9 cellular contexts compared by ENCODE assay signal in the genomic region with DNA sequence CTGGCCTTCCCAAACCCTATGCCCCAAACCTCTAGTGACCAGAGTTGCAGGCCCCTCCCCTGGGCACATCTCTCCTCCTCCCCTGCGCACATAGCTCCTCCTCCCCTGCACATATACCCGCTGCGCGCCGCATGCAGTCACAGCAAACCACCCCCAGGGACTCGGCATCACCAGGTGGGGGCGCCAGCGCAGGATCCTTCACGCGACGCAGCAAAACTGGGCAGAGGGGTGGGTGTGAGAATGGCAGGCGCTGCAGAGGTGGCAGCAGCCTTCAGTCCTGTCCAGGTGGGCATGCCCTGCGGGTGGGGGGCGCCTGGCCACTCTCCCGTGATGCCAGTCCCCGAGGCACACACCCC. TPM values are rescaled to one million over a fixed set of nuclear protein-coding genes. Genes with fewer than 3 reads are reported as not detected.
DNase-seq lines count a peak whose midpoint lies in the region; ATAC-seq, FAIRE-seq and TF ChIP-seq lines count a peak whose summit lies in the region.
"Had no signal": no experiment of that assay in that cellular context is flagged by ENCODE, and none has a peak within 500 bp of the region (broad histone marks: within the 10 kb centered on the region; RNA-seq: fewer than 3 reads in every experiment).

No MANE protein-coding gene starts in this region.

- H2AK9ac ChIP-seq in IMR-90 (replicated peaks; ENCODE audit: low read depth, low read length, poor library complexity), result peak overlapping the region; percentile 25

- H3K27ac Mint-ChIP-seq in activated naive CD4-positive, alpha-beta T cell treated with anti-CD3 and anti-CD28 coated beads, Interleukin-2, amount 50 U/mL, for 24 hours, result peak overlapping the region; percentile 73
- no peak overlapping the region for H3K27ac Mint-ChIP-seq in progenitor cell of endocrine pancreas
- no peak overlapping the region for H3K27ac Mint-ChIP-seq in type B pancreatic cell

- in situ Hi-C loops in IMR-90 (cut with MboI; ENCODE audit: low sequenced_read_pairs), result no loop called here

- no peak overlapping the region for H4K5ac ChIP-seq in IMR-90 (ENCODE audit: low read depth, low read length)

- TF ChIP-seq POLR2A in A549 (IDR thresholded peaks at IDR 0.05; ENCODE audit: low read length) (peak; percentile 21; the same call in 1 of the 2 replicates), IMR-90 (IDR thresholded peaks at IDR 0.05; ENCODE audit: low read depth, low read length) (no peak)

- peak overlapping the region; percentile 81 for H2AFZ ChIP-seq in IMR-90 (replicated peaks; ENCODE audit: low read length, poor library complexity)

- H3K9me3 Mint-ChIP-seq in activated naive CD4-positive, alpha-beta T cell treated with anti-CD3 and anti-CD28 coated beads, Interleukin-2, amount 50 U/mL, for 24 hours, result no peaks in the 10 kb centered on the region
- H3K9me3 Mint-ChIP-seq in progenitor cell of endocrine pancreas (ENCODE audit: low read depth), result no peaks in the 10 kb centered on the region
- no peaks in the 10 kb centered on the region for H3K9me3 Mint-ChIP-seq in type B pancreatic cell

- no peaks in the 10 kb centered on the region for H3K27me3 Mint-ChIP-seq in activated naive CD4-positive, alpha-beta T cell treated with anti-CD3 and anti-CD28 coated beads, Interleukin-2, amount 50 U/mL, for 24 hours
- H3K27me3 Mint-ChIP-seq in progenitor cell of endocrine pancreas (peaks cover 81% of the 10 kb centered on the region), type B pancreatic cell (peaks cover 61% of the 10 kb centered on the region)

- peaks cover 40% of the 10 kb centered on the region for H3K4me1 Mint-ChIP-seq in activated naive CD4-positive, alpha-beta T cell treated with anti-CD3 and anti-CD28 coated beads, Interleukin-2, amount 50 U/mL, for 24 hours
- H3K4me1 Mint-ChIP-seq in progenitor cell of endocrine pancreas (ENCODE audit: low read depth), result peaks cover 5% of the 10 kb centered on the region
- no peaks in the 10 kb centered on the region for H3K4me1 Mint-ChIP-seq in type B pancreatic cell (ENCODE audit: unreplicated experiment)

- peaks cover 25% of the 10 kb centered on the region for H3K9me1 ChIP-seq in IMR-90 (ENCODE audit: insufficient read depth, low read length)

- intact Hi-C loops in IMR-90 (cut with micrococcal nuclease), result no loop called here

- no peak overlapping the region for H2BK120ac ChIP-seq in IMR-90 (ENCODE audit: low read depth, low read length)

- no peak overlapping the region for H2AK5ac ChIP-seq in IMR-90 (ENCODE audit: low read depth, low read length)

- H3K9ac ChIP-seq in IMR-90 (ENCODE audit: low read depth, low read length), result no peak overlapping the region

- H4K20me1 ChIP-seq in IMR-90 (ENCODE audit: insufficient read depth, low read length), result peaks cover 9% of the 10 kb centered on the region; the same call in 1 of the 2 replicates

- H3K36me3 Mint-ChIP-seq in activated naive CD4-positive, alpha-beta T cell treated with anti-CD3 and anti-CD28 coated beads, Interleukin-2, amount 50 U/mL, for 24 hours, result no peaks in the 10 kb centered on the region
- no peaks in the 10 kb centered on the region for H3K36me3 Mint-ChIP-seq in progenitor cell of endocrine pancreas (ENCODE audit: insufficient read depth)
- H3K36me3 Mint-ChIP-seq in type B pancreatic cell, result no peaks in the 10 kb centered on the region

- H2BK5ac ChIP-seq in IMR-90 (ENCODE audit: low read depth, low read length, poor library complexity, severe bottlenecking), result no peak overlapping the region

- no peak overlapping the region for H3K4ac ChIP-seq in IMR-90 (ENCODE audit: low read depth, low read length)

- peaks cover 0 to 21% of the 10 kb centered on the region in 2 experiments; a peak in 1 of 4 replicates for H3K79me1 ChIP-seq in IMR-90 (ENCODE audit: low read depth in 1 of 2, low read length in 2 of 2)

- H3K27me3 ChIP-seq in IMR-90 (ENCODE audit: control insufficient read depth, insufficient read depth, low read length), result no peaks in the 10 kb centered on the region; the same call in 1 of the 2 replicates
- H3K27me3 ChIP-seq in cardiac muscle cell, result peaks cover 13% of the 10 kb centered on the region

- H3K18ac ChIP-seq in IMR-90 (ENCODE audit: low read depth, low read length), result no peak overlapping the region

- H3K4me3 ChIP-seq in A549 (peak overlapping the region; percentile 23; the same call in 1 of the 3 replicates), IMR-90 (ENCODE audit: insufficient read depth, low read depth, low read length) (no peak overlapping the region), cardiac muscle cell (no peak overlapping the region)

- POLR2A ChIA-PET in A549 (lab: Yijun Ruan, JAX), result interaction anchor here (0.5 to 2.3 kb wide), 4 partner anchors 10 to 315 kb away, joined by 3 to 15 read pairs (median 6); a partner anchor contains a TSS
- POLR2A ChIA-PET in IMR-90 (lab: Charles Lee; ENCODE audit: unreplicated experiment), result interaction anchor here (1.0 kb wide), 1 partner anchor 144 kb away, joined by 5 read pairs; no protein-coding TSS in a partner anchor

- no peak overlapping the region for H3K14ac ChIP-seq in IMR-90 (replicated peaks; ENCODE audit: low read depth, low read length)

- no peak overlapping the region for H2BK15ac ChIP-seq in IMR-90 (ENCODE audit: low read depth, low read length)

- no peak overlapping the region for H4K91ac ChIP-seq in IMR-90 (ENCODE audit: insufficient read depth, low read depth, low read length)

- WGBS in A549 (ENCODE audit: missing lambda C conversion rate), result 48% methylated on average over 15 of the region's 16 CpGs
- WGBS in IMR-90 (ENCODE audit: extremely low coverage in 2 of 2, insufficient read length in 1 of 2), 2 experiments, result no CpG with 5 or more reads among the region's 16 CpGs

- no peak overlapping the region for H3K56ac ChIP-seq in IMR-90 (ENCODE audit: extremely low read depth, insufficient read depth, low read length)

- BruUV-seq in IMR-90 (replicated peaks; lab: Mats Ljungman, UMichigan), result no TSS peak

- no peak overlapping the region for H3K23ac ChIP-seq in IMR-90 (ENCODE audit: low read depth, low read length)

- FAIRE-seq in A549 (lab: Jason Lieb, UNC), result no peak
- FAIRE-seq: G401.6 had no signal

- TF ChIP-seq RAD21 in A549 (conservative IDR thresholded peaks at IDR 0.05 in 1 of 2, IDR thresholded peaks at IDR 0.05 in 1 of 2) (peak in 1 of 2 experiments; percentile 23; a peak in 1 of 5 replicates), IMR-90 (IDR thresholded peaks at IDR 0.05; ENCODE audit: low read length) (peak; percentile 15)

- H3K4me2 ChIP-seq in A549, result peak overlapping the region; percentile 70
- H3K4me2 ChIP-seq in IMR-90 (ENCODE audit: low read depth, low read length), result no peak overlapping the region

- CTCF ChIA-PET in A549 (lab: Yijun Ruan, JAX) (interaction anchor here (0.6 to 23.2 kb wide), 39 partner anchors 10 to 588 kb away, joined by 3 to 447 read pairs (median 5); a partner anchor contains a TSS), IMR-90 (lab: Yijun Ruan, JAX) (interaction anchor here (0.5 to 2.2 kb wide), 7 partner anchors 10 to 168 kb away, joined by 3 to 5 read pairs (median 3); no protein-coding TSS in a partner anchor)

- H3K36me3 ChIP-seq in IMR-90 (ENCODE audit: control insufficient read depth, insufficient read depth, low read length) (peaks cover 2% of the 10 kb centered on the region; the same call in 1 of the 2 replicates), cardiac muscle cell (no peaks in the 10 kb centered on the region)

- peak; percentile 19 to 67; a peak in 3 of 6 replicates for ATAC-seq in A549
- peak; percentile 46 for ATAC-seq in GM18873 (IDR thresholded peaks at IDR 0.05; ENCODE audit: low FRiP score, unreplicated experiment)
- ATAC-seq in IMR-90 (ENCODE audit: low read depth), result peak; percentile 28; the same call in 1 of the 2 replicates
- peak; percentile 22 for ATAC-seq in SK-N-SH treated with all-trans-retinoic acid at 6 μM for 48 hours

- no peak overlapping the region for H2BK20ac ChIP-seq in IMR-90 (ENCODE audit: low read depth, low read length)

- dilution Hi-C loops in IMR-90 (cut with HindIII; ENCODE audit: low sequenced_read_pairs, unreplicated experiment), result no loop called here

- peak overlapping the region in 1 of 2 experiments; percentile 82; a peak in 4 of 6 replicates for H3K27ac ChIP-seq in A549
- no peak overlapping the region for H3K27ac ChIP-seq in IMR-90 (ENCODE audit: insufficient read depth, low read length)
- H3K27ac ChIP-seq in cardiac muscle cell, result no peak overlapping the region

- peaks cover 56% of the 10 kb centered on the region for H3K4me1 ChIP-seq in A549
- H3K4me1 ChIP-seq in IMR-90 (ENCODE audit: control insufficient read depth, insufficient read depth, low read length), result peaks cover 13% of the 10 kb centered on the region
- H3K4me1 ChIP-seq in cardiac muscle cell (ENCODE audit: low read depth), result peaks cover 45% of the 10 kb centered on the region

- no peak overlapping the region; a peak in 1 of 4 replicates for H4K8ac ChIP-seq in IMR-90 (ENCODE audit: low read depth in 2 of 2, low read length in 2 of 2)

- H3K9me3 ChIP-seq in A549 (no peaks in the 10 kb centered on the region), IMR-90 (ENCODE audit: control insufficient read depth, insufficient read depth, low read length) (no peaks in the 10 kb centered on the region), cardiac muscle cell (ENCODE audit: low read depth) (no peaks in the 10 kb centered on the region)

- DNase-seq in A549 (ENCODE audit: low read depth in 1 of 2, low spot score in 1 of 2), result peak; percentile 84 to 88
- DNase-seq in IMR-90, result peak; percentile 38
- peak; percentile 71 to 83 for DNase-seq in cardiac muscle cell (ENCODE audit: low read depth in 1 of 2, low spot score in 1 of 2)
- DNase-seq in progenitor cell of endocrine pancreas (ENCODE audit: low spot score, unreplicated experiment), result peak; percentile 57
- DNase-seq in type B pancreatic cell (ENCODE audit: extremely low spot score, unreplicated experiment), result peak; percentile 79

- TF ChIP-seq CTCF in A549 (IDR thresholded peaks at IDR 0.05) (peak; percentile 58), IMR-90 (conservative IDR thresholded peaks at IDR 0.05; ENCODE audit: low read depth, low read length) (peak; percentile 42), cardiac muscle cell (IDR thresholded peaks at IDR 0.05; ENCODE audit: low read depth, low read length) (peak; percentile 73), progenitor cell of endocrine pancreas (IDR thresholded peaks at IDR 0.05; ENCODE audit: unreplicated experiment) (peak; percentile 64), type B pancreatic cell (conservative IDR thresholded peaks at IDR 0.05) (peak; percentile 71)

- TF ChIP-seq EP300 in A549 (IDR thresholded peaks at IDR 0.05), result no peak

- H3K4me3 Mint-ChIP-seq in activated naive CD4-positive, alpha-beta T cell treated with anti-CD3 and anti-CD28 coated beads, Interleukin-2, amount 50 U/mL, for 24 hours, result peak overlapping the region; percentile 86
- no peak overlapping the region for H3K4me3 Mint-ChIP-seq in progenitor cell of endocrine pancreas (ENCODE audit: low read depth)
- peak overlapping the region; percentile 60 for H3K4me3 Mint-ChIP-seq in type B pancreatic cell

RNA-seq across cellular contexts. Expression of a gene that starts 5.6 kb away (rescaled TPM):
- polyA plus RNA-seq in A549 (2011; rRNA removed), result 5.0 and 6.1 TPM in 2 replicates
- polyA plus RNA-seq in A549 (2012; cell fraction: cytosol; rRNA removed), result 9.2 and 10.4 TPM in 2 replicates
- polyA plus RNA-seq in A549 (2012; cell fraction: nucleus; rRNA removed), result 132 and 139 TPM in 2 replicates
- 7.9 to 10.9 TPM (median 10.1 TPM) in 3 replicates for polyA plus RNA-seq in A549 (2017; fragmentation: RNase III; extraction: RNeasy Plus Mini Kit Qiagen cat#74134 plus additional on column Dnase treatment)
- 11.6 and 12.8 TPM in 2 replicates for polyA minus RNA-seq in A549 (2011; rRNA and poly(A)+ RNA removed)
- 2.8 and 3.4 TPM in 2 replicates for total RNA-seq in IMR-90 (2012; rRNA removed)
- polyA plus RNA-seq in IMR-90 (2012; rRNA removed), result 7.6 and 7.8 TPM in 2 replicates
- polyA plus RNA-seq in IMR-90 (2012; cell fraction: cytosol; rRNA removed), result 1.4 and 2.8 TPM in 2 replicates
- 139 and 203 TPM in 2 replicates for polyA plus RNA-seq in IMR-90 (2012; cell fraction: nucleus; rRNA removed; ENCODE audit: low replicate concordance)
- 127 and 243 TPM in 2 replicates for total RNA-seq in cardiac muscle cell
- 163 and 255 TPM in 2 replicates for polyA plus RNA-seq in cardiac muscle cell
- total RNA-seq in progenitor cell of endocrine pancreas, result 0.27 TPM in 1 of 2 replicates, not detected in the other
- 2.0 and 6.8 TPM in 2 replicates for total RNA-seq in type B pancreatic cell (ENCODE audit: low replicate concordance)

RNA-seq across cellular contexts. Expression of a gene that starts 24.2 kb away (rescaled TPM):
- 4.0 and 4.5 TPM in 2 replicates for polyA plus RNA-seq in A549 (2011; rRNA removed)
- 16.3 and 21.8 TPM in 2 replicates for polyA plus RNA-seq in A549 (2012; cell fraction: cytosol; rRNA removed)
- polyA plus RNA-seq in A549 (2012; cell fraction: nucleus; rRNA removed), result 84.1 and 142 TPM in 2 replicates
- polyA plus RNA-seq in A549 (2017; fragmentation: RNase III; extraction: RNeasy Plus Mini Kit Qiagen cat#74134 plus additional on column Dnase treatment), result 15.3 to 17.8 TPM (median 16.4 TPM) in 3 replicates
- polyA minus RNA-seq in A549 (2011; rRNA and poly(A)+ RNA removed), result 9.2 and 10.1 TPM in 2 replicates
- 0.90 and 1.1 TPM in 2 replicates for total RNA-seq in IMR-90 (2012; rRNA removed)
- polyA plus RNA-seq in IMR-90 (2012; rRNA removed), result 4.0 and 5.2 TPM in 2 replicates
- polyA plus RNA-seq in IMR-90 (2012; cell fraction: cytosol; rRNA removed), result 1.9 and 4.4 TPM in 2 replicates
- 27.5 and 68.3 TPM in 2 replicates for polyA plus RNA-seq in IMR-90 (2012; cell fraction: nucleus; rRNA removed; ENCODE audit: low replicate concordance)
- 7.5 and 12.7 TPM in 2 replicates for total RNA-seq in cardiac muscle cell
- 6.3 and 7.4 TPM in 2 replicates for polyA plus RNA-seq in cardiac muscle cell
- 22.8 and 27.5 TPM in 2 replicates for total RNA-seq in progenitor cell of endocrine pancreas
- 21.0 and 50.5 TPM in 2 replicates for total RNA-seq in type B pancreatic cell (ENCODE audit: low replicate concordance)

RNA-seq across cellular contexts. Expression of a gene that starts 27.7 kb away (rescaled TPM):
- 53.0 and 56.8 TPM in 2 replicates for polyA plus RNA-seq in A549 (2011; rRNA removed)
- 73.4 and 97.2 TPM in 2 replicates for polyA plus RNA-seq in A549 (2012; cell fraction: cytosol; rRNA removed)
- polyA plus RNA-seq in A549 (2012; cell fraction: nucleus; rRNA removed), result 121 and 187 TPM in 2 replicates
- polyA plus RNA-seq in A549 (2017; fragmentation: RNase III; extraction: RNeasy Plus Mini Kit Qiagen cat#74134 plus additional on column Dnase treatment), result 45.2 to 47.8 TPM (median 45.3 TPM) in 3 replicates
- polyA minus RNA-seq in A549 (2011; rRNA and poly(A)+ RNA removed), result 104 and 105 TPM in 2 replicates
- total RNA-seq in IMR-90 (2012; rRNA removed), result 13.3 and 14.2 TPM in 2 replicates
- 34.2 and 37.1 TPM in 2 replicates for polyA plus RNA-seq in IMR-90 (2012; rRNA removed)
- polyA plus RNA-seq in IMR-90 (2012; cell fraction: cytosol; rRNA removed), result 25.3 and 30.3 TPM in 2 replicates
- polyA plus RNA-seq in IMR-90 (2012; cell fraction: nucleus; rRNA removed; ENCODE audit: low replicate concordance), result 57.7 and 127 TPM in 2 replicates
- total RNA-seq in cardiac muscle cell, result 35.5 and 52.1 TPM in 2 replicates
- 37.5 and 50.5 TPM in 2 replicates for polyA plus RNA-seq in cardiac muscle cell
- total RNA-seq in progenitor cell of endocrine pancreas, result 51.6 and 54.9 TPM in 2 replicates
- total RNA-seq in type B pancreatic cell (ENCODE audit: low replicate concordance), result 44.0 and 66.7 TPM in 2 replicates

RNA-seq across cellular contexts. Expression of a gene that starts 48.6 kb away (rescaled TPM):
- polyA plus RNA-seq in A549 (2011; rRNA removed) (27.5 and 31.3 TPM in 2 replicates), A549 (2017; fragmentation: RNase III; extraction: RNeasy Plus Mini Kit Qiagen cat#74134 plus additional on column Dnase treatment) (50.5 to 59.0 TPM (median 57.8 TPM) in 3 replicates), IMR-90 (2012; rRNA removed) (48.3 and 53.1 TPM in 2 replicates), cardiac muscle cell (102 and 104 TPM in 2 replicates)
- polyA plus RNA-seq in A549 (2012; cell fraction: cytosol; rRNA removed), result 54.4 and 79.1 TPM in 2 replicates
- 316 and 464 TPM in 2 replicates for polyA plus RNA-seq in A549 (2012; cell fraction: nucleus; rRNA removed)
- polyA minus RNA-seq in A549 (2011; rRNA and poly(A)+ RNA removed), result 21.7 and 42.5 TPM in 2 replicates
- total RNA-seq in IMR-90 (2012; rRNA removed) (18.3 and 22.0 TPM in 2 replicates), cardiac muscle cell (100 and 105 TPM in 2 replicates), progenitor cell of endocrine pancreas (39.7 and 40.2 TPM in 2 replicates), type B pancreatic cell (ENCODE audit: low replicate concordance) (38.9 and 50.3 TPM in 2 replicates)
- polyA plus RNA-seq in IMR-90 (2012; cell fraction: cytosol; rRNA removed), result 41.4 and 69.6 TPM in 2 replicates
- 126 and 323 TPM in 2 replicates for polyA plus RNA-seq in IMR-90 (2012; cell fraction: nucleus; rRNA removed; ENCODE audit: low replicate concordance)

RNA-seq across cellular contexts. Expression of a gene that starts 50.3 kb away (rescaled TPM):
- polyA plus RNA-seq in A549 (2011; rRNA removed) (13.5 and 16.5 TPM in 2 replicates), A549 (2017; fragmentation: RNase III; extraction: RNeasy Plus Mini Kit Qiagen cat#74134 plus additional on column Dnase treatment) (13.6 to 15.8 TPM (median 14.7 TPM) in 3 replicates), IMR-90 (2012; rRNA removed) (4.5 and 4.6 TPM in 2 replicates), cardiac muscle cell (4.8 and 5.3 TPM in 2 replicates)
- polyA plus RNA-seq in A549 (2012; cell fraction: cytosol; rRNA removed), result 10.6 and 15.2 TPM in 2 replicates
- polyA plus RNA-seq in A549 (2012; cell fraction: nucleus; rRNA removed), result 12.0 and 14.2 TPM in 2 replicates
- polyA minus RNA-seq in A549 (2011; rRNA and poly(A)+ RNA removed), result 19.5 and 19.6 TPM in 2 replicates
- total RNA-seq in IMR-90 (2012; rRNA removed) (3.1 and 3.2 TPM in 2 replicates), cardiac muscle cell (5.8 and 7.2 TPM in 2 replicates), progenitor cell of endocrine pancreas (5.3 and 5.4 TPM in 2 replicates), type B pancreatic cell (ENCODE audit: low replicate concordance) (11.6 and 12.2 TPM in 2 replicates)
- 3.3 and 4.4 TPM in 2 replicates for polyA plus RNA-seq in IMR-90 (2012; cell fraction: cytosol; rRNA removed)
- 3.2 and 4.0 TPM in 2 replicates for polyA plus RNA-seq in IMR-90 (2012; cell fraction: nucleus; rRNA removed; ENCODE audit: low replicate concordance)

Comparison
In these comparisons a context has a peak if more than half of its experiments do, and no peak if none do; other contexts are left out.
1. RNA of a gene that starts 5.6 kb away (total RNA-seq): 127 to 243 TPM in cardiac muscle cell; 2.0 to 6.8 TPM in type B pancreatic cell, 2.8 to 3.4 TPM in IMR-90 and 0.27 TPM in progenitor cell of endocrine pancreas; every median in the first group is over 10 times any median in the second.
2. Peak in every context shown above with its lines, with median percentiles within 50 percentile points of each other: ATAC-seq, DNase-seq and CTCF ChIP-seq.